Comparison of ENCODE assay signal across 21 cellular contexts in the genomic region with DNA sequence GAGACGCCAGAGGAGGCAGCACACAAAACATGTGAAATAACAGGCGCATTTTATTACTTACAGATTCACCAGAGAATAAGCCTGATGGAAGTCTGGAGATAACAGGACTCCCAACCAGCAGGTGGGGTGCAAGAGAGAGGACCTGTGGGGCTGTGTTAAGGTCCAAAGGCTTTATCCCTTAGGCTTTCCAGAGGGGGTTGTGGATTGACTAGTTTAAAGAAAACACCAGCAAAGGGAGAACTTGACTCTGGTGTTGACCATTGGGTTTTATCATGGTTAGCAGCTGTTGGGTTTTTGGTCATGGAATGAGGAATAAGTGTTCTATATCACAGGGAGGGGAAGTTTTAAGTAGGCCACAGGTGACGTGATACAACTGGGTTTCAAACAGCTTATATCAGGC. TPM values are rescaled to one million over a fixed set of nuclear protein-coding genes. Genes with fewer than 3 reads are reported as not detected.
DNase-seq lines count a peak whose midpoint lies in the region; ATAC-seq, FAIRE-seq and TF ChIP-seq lines count a peak whose summit lies in the region.
"Had no signal": no experiment of that assay in that cellular context is flagged by ENCODE, and none has a peak within 500 bp of the region (broad histone marks: within the 10 kb centered on the region; RNA-seq: fewer than 3 reads in every experiment).

No MANE protein-coding gene starts in this region.

- H3K27ac ChIP-seq in colonic mucosa: no peak overlapping the region

- peaks cover 49% of the 10 kb centered on the region for H3K4me1 Mint-ChIP-seq in Calu3 (ENCODE audit: low read depth, unreplicated experiment)
- peaks cover 12% of the 10 kb centered on the region for H3K4me1 Mint-ChIP-seq in activated T-helper 17 cell treated with anti-CD3 and anti-CD28 coated beads, Interleukin-2, amount 50 U/mL, for 72 hours

- no peaks in the 10 kb centered on the region for H3K27me3 Mint-ChIP-seq in Calu3 (ENCODE audit: unreplicated experiment)
- H3K27me3 Mint-ChIP-seq in activated T-helper 17 cell treated with anti-CD3 and anti-CD28 coated beads, Interleukin-2, amount 50 U/mL, for 72 hours: no peaks in the 10 kb centered on the region

- FAIRE-seq in RCC 7860 (lab: Jason Lieb, UNC): no peak

- H3K27me3 ChIP-seq in BE2C: no peaks in the 10 kb centered on the region
- H3K27me3 ChIP-seq in colonic mucosa: no peaks in the 10 kb centered on the region
- H3K27me3 ChIP-seq: esophagus squamous epithelium, SJSA1 had no signal

- H3K4me3 ChIP-seq in BE2C (ENCODE audit: low read depth, low read length) (no peak overlapping the region), colonic mucosa (no peak overlapping the region)
- H3K4me3 ChIP-seq: coronary artery, esophagus squamous epithelium, SJSA1 had no signal

- H3K4me1 ChIP-seq in BE2C (no peaks in the 10 kb centered on the region; the same call in 1 of the 2 replicates), colonic mucosa (peaks cover 5% of the 10 kb centered on the region)

- H3K9me3 Mint-ChIP-seq in Calu3 (ENCODE audit: low read depth, unreplicated experiment): peaks cover 3% of the 10 kb centered on the region
- no peaks in the 10 kb centered on the region for H3K9me3 Mint-ChIP-seq in activated T-helper 17 cell treated with anti-CD3 and anti-CD28 coated beads, Interleukin-2, amount 50 U/mL, for 72 hours
- H3K9me3 Mint-ChIP-seq: activated CD4-positive, alpha-beta memory T cell treated with anti-CD3 and anti-CD28 coated beads for 36 hours had no signal

- ATAC-seq in activated T-helper 17 cell treated with anti-CD3 and anti-CD28 coated beads, Interleukin-2, amount 50 U/mL, for 72 hours (replicated peaks): no peak
- ATAC-seq in GM18498 (IDR thresholded peaks at IDR 0.05; ENCODE audit: unreplicated experiment): no peak
- ATAC-seq: left lobe of liver; stimulated activated naive CD8-positive, alpha-beta T cell treated with anti-CD3 and anti-CD28 coated beads, Interleukin-15, Interleukin-2, amounts not matched to agents 100 U/mL and 50 U/mL, for 24 hours had no signal

- DNase-seq in BE2C (no peak), Calu3 (no peak), myocyte (ENCODE audit: low read depth) (peak; percentile 26), RCC 7860 (ENCODE audit: low spot score) (no peak), colonic mucosa (no peak)
- no peak for DNase-seq in activated CD4-positive, alpha-beta T cell treated with anti-CD3 and anti-CD28 coated beads, Interleukin-2, amount 50 U/mL, for 1 hour
- DNase-seq: activated CD4-positive, alpha-beta memory T cell treated with anti-CD3 and anti-CD28 coated beads for 36 hours; AML-193; amygdala; DMS79 treated with DMSO at 0.1 percent for 48 hours; esophagus squamous epithelium; hippocampal formation; NCI-H1048; small intestine; stimulated activated naive CD8-positive, alpha-beta T cell treated with anti-CD3 and anti-CD28 coated beads, Interleukin-15, Interleukin-2, amounts not matched to agents 100 U/mL and 50 U/mL, for 24 hours had no signal

- CTCF ChIA-PET in Calu3 (lab: Charles Lee): interaction anchor here (0.8 to 1.4 kb wide), 2 partner anchors 76 to 142 kb away, joined by 3 to 4 read pairs; no protein-coding TSS in a partner anchor

- peak overlapping the region; percentile 68 for H3K27ac Mint-ChIP-seq in Calu3 (ENCODE audit: unreplicated experiment)
- peak overlapping the region; percentile 15 for H3K27ac Mint-ChIP-seq in activated T-helper 17 cell treated with anti-CD3 and anti-CD28 coated beads, Interleukin-2, amount 50 U/mL, for 72 hours
- H3K27ac Mint-ChIP-seq: activated CD4-positive, alpha-beta memory T cell treated with anti-CD3 and anti-CD28 coated beads for 36 hours; activated T-helper 2 cell treated with anti-CD3 and anti-CD28 coated beads, Interferon-gamma antibody, Interleukin-2, Interleukin-4, amounts not matched to agents 10 μg/mL and 5 μg/mL and 100 μg/mL, durations not matched to agents 14 hours and 24 hours and 36 hours had no signal

- no peak overlapping the region for H3K4me3 Mint-ChIP-seq in Calu3 (ENCODE audit: low read depth, unreplicated experiment)
- H3K4me3 Mint-ChIP-seq in activated T-helper 17 cell treated with anti-CD3 and anti-CD28 coated beads, Interleukin-2, amount 50 U/mL, for 72 hours: no peak overlapping the region
- H3K4me3 Mint-ChIP-seq: activated CD4-positive, alpha-beta memory T cell treated with anti-CD3 and anti-CD28 coated beads for 36 hours had no signal

- intact Hi-C loops in Calu3 (cut with micrococcal nuclease; ENCODE audit: unreplicated experiment) (loop anchor here (5.0 kb wide), 1 partner anchor 126 kb away; no protein-coding TSS in a partner anchor), colonic mucosa (cut with DNase I) (loop anchor here (10.0 kb wide), 1 partner anchor 338 kb away; no protein-coding TSS in a partner anchor)

- TF ChIP-seq CTCF in BE2C (IDR thresholded peaks at IDR 0.05; ENCODE audit: low read depth, low read length) (peak; percentile 21; the same call in 1 of the 2 replicates), Calu3 (IDR thresholded peaks at IDR 0.05; ENCODE audit: unreplicated experiment) (no peak), colonic mucosa (IDR thresholded peaks at IDR 0.05) (no peak)

- no peak overlapping the region for H3K9ac ChIP-seq in colonic mucosa (ENCODE audit: low read depth in 2 of 2, low read length in 2 of 2)

- no TSS peak for BruUV-seq in Calu3 (replicated peaks; lab: Mats Ljungman, UMichigan)

- H3K9me3 ChIP-seq in BE2C (no peaks in the 10 kb centered on the region), colonic mucosa (no peaks in the 10 kb centered on the region)
- H3K9me3 ChIP-seq: esophagus squamous epithelium, SJSA1 had no signal

- H3K36me3 Mint-ChIP-seq in Calu3 (ENCODE audit: insufficient read depth, unreplicated experiment): peaks cover 29% of the 10 kb centered on the region
- H3K36me3 Mint-ChIP-seq in activated T-helper 17 cell treated with anti-CD3 and anti-CD28 coated beads, Interleukin-2, amount 50 U/mL, for 72 hours (ENCODE audit: low read depth): peaks cover 6% of the 10 kb centered on the region

- no peaks in the 10 kb centered on the region for H3K36me3 ChIP-seq in BE2C
- H3K36me3 ChIP-seq in colonic mucosa: no peaks in the 10 kb centered on the region
- H3K36me3 ChIP-seq: esophagus squamous epithelium, SJSA1 had no signal

RNA-seq across cellular contexts. Expression of a gene that starts 1.6 kb away (rescaled TPM):
- 2.8 TPM for polyA plus RNA-seq in BE2C (2012; ENCODE audit: insufficient read depth, insufficient read length, low read depth)
- total RNA-seq in Calu3 (2022) (7.5 and 9.9 TPM in 2 replicates), myocyte (6.1 and 13.1 TPM in 2 replicates), colonic mucosa (1 to 10 TPM; 1.9 to 2.4 TPM)
- total RNA-seq in activated T-helper 17 cell treated with anti-CD3 and anti-CD28 coated beads, Interleukin-2, amount 50 U/mL, for 72 hours: under 1 TPM; 0.65 to 0.93 TPM
- polyA plus RNA-seq in myocyte (2012): 2.8 TPM

RNA-seq across cellular contexts. Expression of a gene that starts 42.6 kb away (rescaled TPM):
- polyA plus RNA-seq in BE2C (2012; ENCODE audit: insufficient read depth, insufficient read length, low read depth): 4.6 TPM
- 13.9 and 22.1 TPM in 2 replicates for total RNA-seq in Calu3 (2022)
- not detected for total RNA-seq in activated T-helper 17 cell treated with anti-CD3 and anti-CD28 coated beads, Interleukin-2, amount 50 U/mL, for 72 hours
- total RNA-seq in myocyte: not detected in 2 replicates
- not detected for polyA plus RNA-seq in myocyte (2012)
- total RNA-seq in colonic mucosa: 1 to 10 TPM; 4.7 to 7.2 TPM
- total RNA-seq: activated CD4-positive, alpha-beta memory T cell treated with anti-CD3 and anti-CD28 coated beads for 36 hours; activated T-helper 2 cell treated with anti-CD3 and anti-CD28 coated beads, Interferon-gamma antibody, Interleukin-2, Interleukin-4, amounts not matched to agents 10 μg/mL and 5 μg/mL and 100 μg/mL, durations not matched to agents 14 hours and 24 hours and 36 hours; left lobe of liver had no signal
